Comparison of ENCODE assay signal across 8 cellular contexts in the genomic region with DNA sequence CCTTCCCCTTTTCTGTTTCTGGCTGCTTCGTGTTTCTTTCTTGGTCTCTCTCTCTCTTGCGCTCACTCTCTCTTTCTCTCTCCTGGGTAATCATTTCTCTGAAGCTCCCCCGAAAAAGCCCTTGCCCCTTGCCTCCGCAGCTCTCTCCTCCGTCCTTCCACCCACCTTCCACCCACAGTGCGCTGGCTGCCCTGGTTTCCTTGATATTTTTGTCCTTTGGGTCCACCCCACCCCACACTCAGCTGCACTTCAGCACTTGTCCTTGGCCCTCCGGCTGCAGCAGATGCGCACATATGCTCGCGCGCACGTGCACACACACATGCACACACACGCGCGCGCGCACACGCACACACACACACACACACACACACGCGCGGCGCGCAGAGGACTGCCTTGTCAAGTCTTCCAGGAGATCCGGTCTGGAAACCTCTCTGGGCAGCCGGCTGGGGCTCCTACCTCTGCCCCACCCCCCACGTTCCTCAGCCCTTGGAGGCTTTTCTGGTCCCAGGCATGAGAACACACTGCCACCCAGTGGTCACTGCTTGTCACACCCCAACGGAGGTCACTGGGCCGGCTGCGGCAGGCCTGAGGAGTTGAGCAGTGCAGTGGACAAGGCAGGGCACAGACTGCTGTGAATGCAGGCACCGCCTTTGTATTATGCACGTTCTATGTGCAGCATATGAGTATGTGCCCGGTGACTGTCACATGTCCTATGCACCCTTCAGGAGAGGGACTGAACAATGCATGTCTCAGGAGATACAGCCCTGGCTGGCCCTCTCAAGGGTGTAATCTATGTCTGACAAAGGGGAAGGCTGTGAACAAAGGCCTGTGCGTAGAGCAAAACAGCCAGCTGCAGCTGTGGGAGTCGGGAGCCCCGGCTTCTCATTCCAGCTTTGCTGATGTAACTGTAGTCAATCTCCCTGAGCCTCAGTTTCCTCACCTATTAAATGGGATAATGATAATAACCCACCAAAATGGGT. TPM values are rescaled to one million over a fixed set of nuclear protein-coding genes. Genes with fewer than 3 reads are reported as not detected.
DNase-seq lines count a peak whose midpoint lies in the region; ATAC-seq and TF ChIP-seq lines count a peak whose summit lies in the region.

No MANE protein-coding gene starts in this region.

- 12% methylated on average over 22 of the region's 35 CpGs for WGBS in mammary epithelial cell (ENCODE audit: low coverage, missing lambda C conversion rate)

- H3K36me3 ChIP-seq in WERI-Rb-1 (peaks cover 37% of the 10 kb centered on the region), mammary epithelial cell (ENCODE audit: insufficient read depth, low read length) (no peaks in the 10 kb centered on the region)

- dilution Hi-C loops in mammary epithelial cell (cut with HindIII; ENCODE audit: low sequenced_read_pairs): no loop called here

- TF ChIP-seq POLR2A in GM18505 (IDR thresholded peaks at IDR 0.05; ENCODE audit: borderline replicate concordance, extremely low read depth, insufficient read depth, insufficient read length): peak; percentile 26

- H3K4me2 ChIP-seq in mammary epithelial cell (ENCODE audit: insufficient read depth, low read depth, low read length): peak overlapping the region; percentile 79

- H3K4me1 ChIP-seq in mammary epithelial cell (ENCODE audit: insufficient read depth, low read length): peaks cover 7% of the 10 kb centered on the region

- peak; percentile 92 for DNase-seq in NCI-H2227 (lab: John Stamatoyannopoulos, UW; ENCODE audit: unreplicated experiment)
- DNase-seq in WERI-Rb-1: peak; percentile 97
- DNase-seq in mammary epithelial cell: peak; percentile 82
- peak; percentile 90 for DNase-seq in iPS-NIHi11 (ENCODE audit: low spot score)

- ATAC-seq in GM18505 (IDR thresholded peaks at IDR 0.05; ENCODE audit: unreplicated experiment) (no peak), HG03095 (IDR thresholded peaks at IDR 0.05; ENCODE audit: unreplicated experiment) (peak; percentile 76), HG03025 (IDR thresholded peaks at IDR 0.05; ENCODE audit: low FRiP score, unreplicated experiment) (no peak)

- no TSS peak for BruUV-seq in mammary epithelial cell (replicated peaks; lab: Mats Ljungman, UMichigan)

- in situ Hi-C loops in mammary epithelial cell (cut with MboI; ENCODE audit: low sequenced_read_pairs in 2 of 2): no loop called here

- H3K79me2 ChIP-seq in mammary epithelial cell (ENCODE audit: insufficient read depth, low read length): no peaks in the 10 kb centered on the region

- H4K20me1 ChIP-seq in mammary epithelial cell (ENCODE audit: insufficient read depth, low read length): no peaks in the 10 kb centered on the region

- no peaks in the 10 kb centered on the region for H3K27me3 ChIP-seq in WERI-Rb-1 (ENCODE audit: insufficient read depth, low read depth, severe bottlenecking)
- H3K27me3 ChIP-seq in mammary epithelial cell (ENCODE audit: insufficient read depth, low read length): no peaks in the 10 kb centered on the region

- CTCF ChIA-PET in mammary epithelial cell (lab: Charles Lee; ENCODE audit: low non-redundant PET): interaction anchor here (0.8 kb wide), 1 partner anchor 94 kb away, joined by 7 read pairs; the partner anchor contains the start of gene SPSB2

- H3K4me3 ChIP-seq in WERI-Rb-1 (ENCODE audit: low read depth, low read length) (peak overlapping the region; percentile 4; the same call in 1 of the 2 replicates), mammary epithelial cell (replicated peaks in 1 of 3; ENCODE audit: insufficient read depth in 1 of 3, low read depth in 2 of 3, low read length in 3 of 3) (peak overlapping the region in 2 of 3 experiments; percentile 25 to 31), skin epidermis (peak overlapping the region; percentile 4 to 37 (median 26))

- intact Hi-C loops in mammary epithelial cell (cut with micrococcal nuclease): loop anchor here (1.0 kb wide), 5 partner anchors 26 to 162 kb away; partner anchors contain the start of gene MLF2

- peak overlapping the region; percentile 80 for H2AFZ ChIP-seq in mammary epithelial cell (ENCODE audit: low read depth, low read length)

- H3K9ac ChIP-seq in mammary epithelial cell (ENCODE audit: insufficient read depth, low read length): no peak overlapping the region

- TF ChIP-seq CTCF in WERI-Rb-1 (IDR thresholded peaks at IDR 0.05; ENCODE audit: low read depth, low read length) (peak; percentile 90), mammary epithelial cell (conservative IDR thresholded peaks at IDR 0.05 in 1 of 2, IDR thresholded peaks at IDR 0.05 in 1 of 2; ENCODE audit: extremely low read depth in 1 of 2, insufficient read depth in 1 of 2, low read depth in 1 of 2, low read length in 2 of 2) (peak; percentile 81 to 97)

- H3K9me3 ChIP-seq in WERI-Rb-1 (ENCODE audit: severe bottlenecking) (no peaks in the 10 kb centered on the region), mammary epithelial cell (replicated peaks; ENCODE audit: insufficient read depth, low read length) (no peaks in the 10 kb centered on the region)

- peak overlapping the region; percentile 75 for H3K27ac ChIP-seq in WERI-Rb-1
- no peak overlapping the region for H3K27ac ChIP-seq in mammary epithelial cell (ENCODE audit: insufficient read depth, low read depth, low read length)
- peak overlapping the region in 12 of 21 experiments; percentile 2 to 66 (median 40) for H3K27ac ChIP-seq in skin epidermis

RNA-seq across cellular contexts. Expression of gene LAG3, which starts 6.5 kb away (rescaled TPM):
- total RNA-seq in mammary epithelial cell: 1 to 10 TPM in 1 of 2 donors, under 1 TPM in 1; 0.67 to 1.3 TPM
- polyA plus RNA-seq in mammary epithelial cell: 0.33 TPM
- not detected for polyA minus RNA-seq in mammary epithelial cell

RNA-seq across cellular contexts. Expression of gene CD4, which starts 10.5 kb away (rescaled TPM):
- 1 to 10 TPM in 1 of 2 donors, under 1 TPM in 1; 0.17 to 1.8 TPM for total RNA-seq in mammary epithelial cell
- 0.60 TPM for polyA plus RNA-seq in mammary epithelial cell
- not detected for polyA minus RNA-seq in mammary epithelial cell

RNA-seq across cellular contexts. Expression of gene PTMS, which starts 12.7 kb away (rescaled TPM):
- 100 to 1,000 TPM in 1 of 2 donors, 10 to 100 TPM in 1; 56.5 to 365 TPM for total RNA-seq in mammary epithelial cell
- polyA plus RNA-seq in mammary epithelial cell: 199 TPM
- polyA minus RNA-seq in mammary epithelial cell: 356 TPM

RNA-seq across cellular contexts. Expression of gene MLF2, which starts 25.9 kb away (rescaled TPM):
- total RNA-seq in mammary epithelial cell: 100 to 1,000 TPM; 233 to 294 TPM
- 425 TPM for polyA plus RNA-seq in mammary epithelial cell
- polyA minus RNA-seq in mammary epithelial cell: 387 TPM

RNA-seq across cellular contexts. Expression of gene GPR162, which starts 42.8 kb away (rescaled TPM):
- total RNA-seq in mammary epithelial cell: under 1 TPM in 1 of 2 donors, not detected in 1; 0.17 TPM
- 0.07 TPM for polyA plus RNA-seq in mammary epithelial cell
- polyA minus RNA-seq in mammary epithelial cell: not detected
